2 cellular contexts compared by ENCODE assay signal in the genomic region with DNA sequence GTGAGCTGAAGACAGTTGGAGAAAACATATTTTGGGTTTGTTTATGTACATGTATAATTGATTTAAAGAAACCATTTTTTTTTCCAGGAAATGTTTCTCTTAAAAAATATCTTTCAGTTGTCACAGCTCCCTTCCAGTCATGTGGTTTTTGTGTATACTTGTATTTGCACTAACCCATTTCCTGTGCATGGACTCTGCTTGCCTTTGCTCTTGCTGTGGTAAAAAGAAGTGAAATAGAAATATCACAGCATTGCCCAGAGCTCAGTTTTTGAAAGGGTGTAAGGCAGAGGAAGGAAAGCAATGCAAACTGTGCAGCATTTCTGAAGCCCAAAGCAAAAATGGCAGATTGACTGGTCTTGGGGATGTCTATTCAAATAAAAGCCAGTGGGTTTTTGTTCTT.
TF ChIP-seq lines count a peak whose summit lies in the region.

No MANE protein-coding gene starts in this region.

TF ChIP-seq in SK-N-SH, 30 proteins besides CTCF, POLR2A, EP300 and RAD21 (continued from another document):
- TF ChIP-seq ZBTB33 (IDR thresholded peaks at IDR 0.05; ENCODE audit: borderline replicate concordance, low read depth): no peak
- TF ChIP-seq MXI1 (IDR thresholded peaks at IDR 0.05; ENCODE audit: low read depth, low read length): no peak
- no peak for TF ChIP-seq TAF1 (IDR thresholded peaks at IDR 0.05; ENCODE audit: borderline replicate concordance, low read depth, low read length)
- no peak for TF ChIP-seq RFX5 (IDR thresholded peaks at IDR 0.05; ENCODE audit: low read length)
- no peak for TF ChIP-seq CHD2 (IDR thresholded peaks at IDR 0.05; ENCODE audit: low read length, partially characterized antibody)
- TF ChIP-seq ELF1 (IDR thresholded peaks at IDR 0.05): no peak
- TF ChIP-seq, protein P1, sequence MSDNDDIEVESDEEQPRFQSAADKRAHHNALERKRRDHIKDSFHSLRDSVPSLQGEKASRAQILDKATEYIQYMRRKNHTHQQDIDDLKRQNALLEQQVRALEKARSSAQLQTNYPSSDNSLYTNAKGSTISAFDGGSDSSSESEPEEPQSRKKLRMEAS (IDR thresholded peaks at IDR 0.05; ENCODE audit: low read depth): no peak
- TF ChIP-seq TCF12 (IDR thresholded peaks at IDR 0.05): no peak
- TF ChIP-seq SIN3A (IDR thresholded peaks at IDR 0.05; ENCODE audit: borderline replicate concordance, low read depth, low read length): no peak
- no peak for TF ChIP-seq FOXM1 (IDR thresholded peaks at IDR 0.05; ENCODE audit: low read depth)
- TF ChIP-seq EZH2phosphoT487 (IDR thresholded peaks at IDR 0.05; ENCODE audit: borderline replicate concordance, low read depth): no peak
- TF ChIP-seq USF1 (IDR thresholded peaks at IDR 0.05; ENCODE audit: borderline replicate concordance, low read depth): no peak
TF ChIP-seq in SK-N-SH: peak in this region for 0.

TF ChIP-seq in SK-N-SH treated with all-trans-retinoic acid at 6 μM for 48 hours, 23 proteins besides CTCF, POLR2A, EP300 and RAD21 (continued from another document):
- TF ChIP-seq, protein P2, sequence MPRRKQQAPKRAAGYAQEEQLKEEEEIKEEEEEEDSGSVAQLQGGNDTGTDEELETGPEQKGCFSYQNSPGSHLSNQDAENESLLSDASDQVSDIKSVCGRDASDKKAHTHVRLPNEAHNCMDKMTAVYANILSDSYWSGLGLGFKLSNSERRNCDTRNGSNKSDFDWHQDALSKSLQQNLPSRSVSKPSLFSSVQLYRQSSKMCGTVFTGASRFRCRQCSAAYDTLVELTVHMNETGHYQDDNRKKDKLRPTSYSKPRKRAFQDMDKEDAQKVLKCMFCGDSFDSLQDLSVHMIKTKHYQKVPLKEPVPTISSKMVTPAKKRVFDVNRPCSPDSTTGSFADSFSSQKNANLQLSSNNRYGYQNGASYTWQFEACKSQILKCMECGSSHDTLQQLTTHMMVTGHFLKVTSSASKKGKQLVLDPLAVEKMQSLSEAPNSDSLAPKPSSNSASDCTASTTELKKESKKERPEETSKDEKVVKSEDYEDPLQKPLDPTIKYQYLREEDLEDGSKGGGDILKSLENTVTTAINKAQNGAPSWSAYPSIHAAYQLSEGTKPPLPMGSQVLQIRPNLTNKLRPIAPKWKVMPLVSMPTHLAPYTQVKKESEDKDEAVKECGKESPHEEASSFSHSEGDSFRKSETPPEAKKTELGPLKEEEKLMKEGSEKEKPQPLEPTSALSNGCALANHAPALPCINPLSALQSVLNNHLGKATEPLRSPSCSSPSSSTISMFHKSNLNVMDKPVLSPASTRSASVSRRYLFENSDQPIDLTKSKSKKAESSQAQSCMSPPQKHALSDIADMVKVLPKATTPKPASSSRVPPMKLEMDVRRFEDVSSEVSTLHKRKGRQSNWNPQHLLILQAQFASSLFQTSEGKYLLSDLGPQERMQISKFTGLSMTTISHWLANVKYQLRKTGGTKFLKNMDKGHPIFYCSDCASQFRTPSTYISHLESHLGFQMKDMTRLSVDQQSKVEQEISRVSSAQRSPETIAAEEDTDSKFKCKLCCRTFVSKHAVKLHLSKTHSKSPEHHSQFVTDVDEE (CRISPR knock-in tag; IDR thresholded peaks at IDR 0.05): no peak
- no peak for TF ChIP-seq CSRNP3 (CRISPR knock-in tag; IDR thresholded peaks at IDR 0.05)
